In genomic region chr1:205749826-205750682, GRCh38 we compare ENCODE assay signal across 8 cellular contexts. TPM values are rescaled to one million over a fixed set of nuclear protein-coding genes. Genes with fewer than 3 reads are reported as not detected.
DNase-seq lines count a peak whose midpoint lies in the region; ATAC-seq and TF ChIP-seq lines count a peak whose summit lies in the region.

Gene NUCKS1 (minus strand): TSS chr1:205750182. CDS start chr1:205749973, 209 bp downstream.

- DNase-seq in NCI-H1436 (lab: John Stamatoyannopoulos, UW) (peak; percentile 100), T follicular helper cell (ENCODE audit: low read depth) (peak; percentile 96), adipocyte (ENCODE audit: low read depth) (peak; percentile 99), cardiac muscle cell (ENCODE audit: low read depth in 1 of 2, low spot score in 1 of 2) (peak; percentile 98 to 100), tibial nerve (ENCODE audit: low spot score in 2 of 2) (peak; percentile 98 to 99)

- H3K27ac ChIP-seq in cardiac muscle cell (peak within 1 kb of the TSS; percentile 99), parathyroid adenoma (peak within 1 kb of the TSS; percentile 94), tibial nerve (peak within 1 kb of the TSS; percentile 99 to 100 (median 100))

- TF ChIP-seq EP300 in tibial nerve (IDR thresholded peaks at IDR 0.05) = peak in 1 of 2 donors; percentile 89

- peaks cover 8% of the 10 kb centered on the region for H3K79me2 ChIP-seq in parathyroid adenoma

- TF ChIP-seq CTCF in GM12875 (IDR thresholded peaks at IDR 0.05; ENCODE audit: borderline replicate concordance, insufficient read depth, low read depth, low read length) (no peak), cardiac muscle cell (IDR thresholded peaks at IDR 0.05; ENCODE audit: low read depth, low read length) (peak; percentile 11), parathyroid adenoma (IDR thresholded peaks at IDR 0.05) (peak; percentile 46), tibial nerve (IDR thresholded peaks at IDR 0.05) (peak in 3 of 5 experiments; percentile 17 to 29 (median 26))

- ATAC-seq in HG02798 (IDR thresholded peaks at IDR 0.05; ENCODE audit: poor library complexity, unreplicated experiment) = peak; percentile 84

- H2AFZ ChIP-seq in parathyroid adenoma = peak within 1 kb of the TSS; percentile 88

- H3K9me3 ChIP-seq in adipocyte (ENCODE audit: control insufficient read depth, low read length) (no peaks in the 10 kb centered on the region), cardiac muscle cell (ENCODE audit: low read depth) (no peaks in the 10 kb centered on the region), parathyroid adenoma (ENCODE audit: control insufficient read depth, low read length) (no peaks in the 10 kb centered on the region), tibial nerve (no peaks in the 10 kb centered on the region)

- WGBS in tibial nerve, 2 donors = 0 to 1% methylated on average over 32 to 36 of the region's 54 CpGs

- peak within 1 kb of the TSS; percentile 65 for H3K4me2 ChIP-seq in parathyroid adenoma (ENCODE audit: low read length)

- H3K4me1 ChIP-seq in adipocyte (ENCODE audit: control insufficient read depth, insufficient read depth, low read length) (peaks cover 26% of the 10 kb centered on the region), cardiac muscle cell (ENCODE audit: low read depth) (peaks cover 19% of the 10 kb centered on the region), parathyroid adenoma (peaks cover 10% of the 10 kb centered on the region), tibial nerve (peaks cover 0 to 39% (median 20%) of the 10 kb centered on the region in 4 donors)

- H3K9ac ChIP-seq in adipocyte (ENCODE audit: low read length) (peak within 1 kb of the TSS; percentile 97), parathyroid adenoma (peak within 1 kb of the TSS; percentile 19)

- TF ChIP-seq POLR2A in tibial nerve (IDR thresholded peaks at IDR 0.05) = peak; percentile 26 to 56

- peak within 1 kb of the TSS; percentile 91 for H3K4me3 ChIP-seq in GM12875 (ENCODE audit: low read depth, low read length)
- peak within 1 kb of the TSS; percentile 96 for H3K4me3 ChIP-seq in adipocyte (ENCODE audit: low read length)
- peak within 1 kb of the TSS; percentile 95 for H3K4me3 ChIP-seq in cardiac muscle cell
- peak within 1 kb of the TSS; percentile 84 for H3K4me3 ChIP-seq in parathyroid adenoma (ENCODE audit: low read depth, low read length)
- peak within 1 kb of the TSS; percentile 87 to 99 (median 88) for H3K4me3 ChIP-seq in tibial nerve

- H3K27me3 ChIP-seq in adipocyte (replicated peaks; ENCODE audit: control insufficient read depth, insufficient read depth, low read length) = no peaks in the 10 kb centered on the region
- H3K27me3 ChIP-seq in cardiac muscle cell = no peaks in the 10 kb centered on the region
- no peaks in the 10 kb centered on the region for H3K27me3 ChIP-seq in parathyroid adenoma (ENCODE audit: control insufficient read depth, insufficient read depth, low read length)
- no peaks in the 10 kb centered on the region for H3K27me3 ChIP-seq in tibial nerve

- H3K36me3 ChIP-seq in adipocyte (ENCODE audit: control insufficient read depth, insufficient read depth, low read length, severe bottlenecking) (no peaks in the 10 kb centered on the region), cardiac muscle cell (no peaks in the 10 kb centered on the region), parathyroid adenoma (ENCODE audit: control insufficient read depth, insufficient read depth, low read length) (no peaks in the 10 kb centered on the region), tibial nerve (no peaks in the 10 kb centered on the region)

RNA-seq across cellular contexts. Expression of gene NUCKS1, which starts in this region (rescaled TPM):
- total RNA-seq in cardiac muscle cell (100 and 175 TPM in 2 replicates), tibial nerve (100 to 1,000 TPM in 3 of 4 donors, 10 to 100 TPM in 1; 80.1 to 181 (median 115) TPM)
- polyA plus RNA-seq in cardiac muscle cell = 47.0 and 80.9 TPM in 2 replicates

Comparison
In these comparisons a context has a peak if more than half of its experiments do, and no peak if none do; other contexts are left out.
1. Peak in every context shown above with its lines: DNase-seq, ATAC-seq, H3K4me3 ChIP-seq and H3K27ac ChIP-seq.